ENCODE assay signal across 30 cellular contexts in the genomic region with DNA sequence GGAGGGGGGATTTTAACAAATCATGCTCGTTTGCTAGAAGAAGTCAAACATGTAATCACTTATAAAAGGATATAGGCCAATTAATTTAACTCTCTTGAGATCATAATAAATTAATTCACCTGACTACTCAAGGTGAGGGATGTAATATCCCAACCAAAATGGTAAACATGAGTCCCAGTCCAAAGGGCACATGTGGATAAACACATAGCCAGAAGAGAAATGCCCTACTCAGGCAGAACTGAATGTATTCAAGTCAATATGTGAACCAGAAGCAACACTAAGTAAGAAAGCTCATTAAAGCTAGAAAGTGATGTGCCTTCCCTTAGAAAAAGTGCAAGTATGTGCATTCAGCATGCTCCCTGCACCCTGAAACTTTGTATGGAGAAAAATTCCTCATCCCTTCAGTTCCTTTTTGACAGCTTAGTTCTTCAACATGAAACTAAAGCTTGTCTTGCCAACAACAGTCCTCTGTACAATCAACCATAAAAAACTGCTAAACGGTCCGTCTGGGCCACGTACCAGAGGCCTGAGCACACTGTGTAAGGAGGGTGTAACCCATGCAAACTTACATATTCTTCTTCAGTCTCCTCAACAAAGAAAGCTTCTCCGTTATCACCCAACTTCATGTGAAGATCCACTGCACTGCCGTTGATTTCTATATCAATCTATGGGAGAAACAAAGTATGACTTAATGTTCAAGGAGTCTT. TPM values are rescaled to one million over a fixed set of nuclear protein-coding genes. Genes with fewer than 3 reads are reported as not detected.
DNase-seq lines count a peak whose midpoint lies in the region; ATAC-seq and TF ChIP-seq lines count a peak whose summit lies in the region.
"Had no signal": no experiment of that assay in that cellular context is flagged by ENCODE, and none has a peak within 500 bp of the region (broad histone marks: within the 10 kb centered on the region; RNA-seq: fewer than 3 reads in every experiment).

No MANE protein-coding gene starts in this region.

- no peaks in the 10 kb centered on the region for H3K27me3 Mint-ChIP-seq in activated naive CD4-positive, alpha-beta T cell treated with anti-CD3 and anti-CD28 coated beads, Interleukin-2, amount 50 U/mL, for 24 hours
- no peaks in the 10 kb centered on the region for H3K27me3 Mint-ChIP-seq in activated naive CD8-positive, alpha-beta T cell
- H3K27me3 Mint-ChIP-seq: naive B cell had no signal

- WGBS in right lobe of liver (ENCODE audit: insufficient coverage, low coverage, low lambda C conversion rate, missing lambda C conversion rate): 56% methylated on average over 6 of the region's 6 CpGs
- 92% methylated on average over 6 of the region's 6 CpGs for WGBS in urinary bladder

- intact Hi-C loops in right lobe of liver (cut with DNase I): no loop called here

- TF ChIP-seq POLR2A in right lobe of liver (IDR thresholded peaks at IDR 0.05): no peak

- peaks cover 90% of the 10 kb centered on the region for H3K4me1 Mint-ChIP-seq in activated naive CD4-positive, alpha-beta T cell treated with anti-CD3 and anti-CD28 coated beads, Interleukin-2, amount 50 U/mL, for 24 hours
- H3K4me1 Mint-ChIP-seq in activated naive CD8-positive, alpha-beta T cell (ENCODE audit: low read depth): peaks cover 80% of the 10 kb centered on the region
- H3K4me1 Mint-ChIP-seq: WTC11 had no signal

- no peak for DNase-seq in activated naive CD4-positive, alpha-beta T cell treated with Interleukin-2 at 50 U/mL for 16 hours
- no peak for DNase-seq in right lobe of liver
- DNase-seq in HuH-7.5 (ENCODE audit: low spot score): no peak
- DNase-seq: activated CD8-positive, alpha-beta memory T cell treated with anti-CD3 and anti-CD28 coated beads for 24 hours; brain microvascular endothelial cell; effector CD4-positive, alpha-beta T cell; erythroblast; GM23248; heart left ventricle; HFFc6; mesendoderm; naive B cell; NCI-H1105 treated with DMSO at 0.1 percent for 48 hours; NCI-H2029 treated with DMSO at 0.1 percent for 48 hours; NCI-H226; NCI-H748 treated with DMSO at 0.1 percent for 48 hours; right cardiac atrium; SK-N-SH; stimulated activated CD4-positive, alpha-beta T cell treated with anti-CD3 and anti-CD28 coated beads, Interleukin-12 subunit alpha, Interleukin-12 subunit beta, amount 100 ng/mL, for 4 hours had no signal

- no peaks in the 10 kb centered on the region for H3K27me3 ChIP-seq in right lobe of liver
- H3K27me3 ChIP-seq: brain microvascular endothelial cell, heart left ventricle, tibial nerve had no signal

- H3K9me3 Mint-ChIP-seq in activated naive CD4-positive, alpha-beta T cell treated with anti-CD3 and anti-CD28 coated beads, Interleukin-2, amount 50 U/mL, for 24 hours: no peaks in the 10 kb centered on the region
- no peaks in the 10 kb centered on the region for H3K9me3 Mint-ChIP-seq in activated naive CD8-positive, alpha-beta T cell (ENCODE audit: low read depth)
- H3K9me3 Mint-ChIP-seq: activated T-helper 1 cell treated with anti-CD3 and anti-CD28 coated beads, Interleukin-12 subunit alpha, Interleukin-12 subunit beta, Interleukin-2, Interleukin-4 antibody, amounts not matched to agents 30 ng/mL and 10 ng/mL and 1 ng/mL, durations not matched to agents 14 hours and 24 hours and 36 hours; CD14-positive monocyte; HFFc6; naive B cell; WTC11 had no signal

- peaks cover 31% of the 10 kb centered on the region for H3K36me3 Mint-ChIP-seq in activated naive CD4-positive, alpha-beta T cell treated with anti-CD3 and anti-CD28 coated beads, Interleukin-2, amount 50 U/mL, for 24 hours
- H3K36me3 Mint-ChIP-seq in activated naive CD8-positive, alpha-beta T cell: peaks cover 27% of the 10 kb centered on the region

- H3K27ac ChIP-seq in right lobe of liver (peak overlapping the region in 2 of 3 donors; percentile 57 to 75), urinary bladder (ENCODE audit: low read depth) (peak overlapping the region; percentile 23)
- H3K27ac ChIP-seq: brain microvascular endothelial cell, GM23248, heart left ventricle, parathyroid adenoma, tibial nerve had no signal

- H3K9me3 ChIP-seq in right lobe of liver: no peaks in the 10 kb centered on the region
- H3K9me3 ChIP-seq: heart left ventricle, SK-N-SH, tibial nerve had no signal

- peaks cover 4 to 63% (median 33%) of the 10 kb centered on the region in 4 donors for H3K36me3 ChIP-seq in right lobe of liver
- peaks cover 3% of the 10 kb centered on the region for H3K36me3 ChIP-seq in urinary bladder (ENCODE audit: insufficient read depth)

- H3K4me3 Mint-ChIP-seq in activated naive CD4-positive, alpha-beta T cell treated with anti-CD3 and anti-CD28 coated beads, Interleukin-2, amount 50 U/mL, for 24 hours: no peak overlapping the region
- H3K4me3 Mint-ChIP-seq in activated naive CD8-positive, alpha-beta T cell: no peak overlapping the region
- H3K4me3 Mint-ChIP-seq: CD14-positive monocyte, HFFc6, naive B cell, WTC11 had no signal

- peak; percentile 60 to 84 (median 78) for ATAC-seq in right lobe of liver
- no peak for ATAC-seq in GM18861 (IDR thresholded peaks at IDR 0.05; ENCODE audit: unreplicated experiment)
- no peak for ATAC-seq in GM21576 (IDR thresholded peaks at IDR 0.05; ENCODE audit: unreplicated experiment)
- ATAC-seq: heart left ventricle, K562, right cardiac atrium, WTC11 had no signal

- H3K4me1 ChIP-seq in right lobe of liver (peaks cover 0 to 23% (median 7%) of the 10 kb centered on the region in 4 donors), urinary bladder (ENCODE audit: insufficient read depth) (no peaks in the 10 kb centered on the region)
- H3K4me1 ChIP-seq: parathyroid adenoma had no signal

- no peak for TF ChIP-seq CTCF in right lobe of liver (IDR thresholded peaks at IDR 0.05)

- H3K27ac Mint-ChIP-seq in activated naive CD4-positive, alpha-beta T cell treated with anti-CD3 and anti-CD28 coated beads, Interleukin-2, amount 50 U/mL, for 24 hours: peak overlapping the region; percentile 86
- H3K27ac Mint-ChIP-seq in activated naive CD8-positive, alpha-beta T cell: peak overlapping the region; percentile 88
- H3K27ac Mint-ChIP-seq: HFFc6, WTC11 had no signal

- no peak overlapping the region for H3K4me3 ChIP-seq in right lobe of liver
- H3K4me3 ChIP-seq in urinary bladder (ENCODE audit: low read depth, low read length): no peak overlapping the region
- H3K4me3 ChIP-seq: GM23248, heart left ventricle, K562, tibial nerve had no signal

RNA-seq across cellular contexts. Expression of a gene that starts 58.9 kb away (rescaled TPM):
- total RNA-seq in right lobe of liver: 100 to 1,000 TPM in 5 of 6 experiments, 10 to 100 TPM in 1; 64.9 to 175 (median 150) TPM
- 32.2 TPM for total RNA-seq in urinary bladder
- polyA plus RNA-seq in urinary bladder: 17.6 TPM

Comparison
In these comparisons a context has a peak if more than half of its experiments do, and no peak if none do; other contexts are left out.
1. ATAC-seq: peak in right lobe of liver (4 of 4); none in GM18861 (single experiment) and GM21576 (single experiment).